Comparison of ENCODE assay signal across 14 cellular contexts in the genomic region with DNA sequence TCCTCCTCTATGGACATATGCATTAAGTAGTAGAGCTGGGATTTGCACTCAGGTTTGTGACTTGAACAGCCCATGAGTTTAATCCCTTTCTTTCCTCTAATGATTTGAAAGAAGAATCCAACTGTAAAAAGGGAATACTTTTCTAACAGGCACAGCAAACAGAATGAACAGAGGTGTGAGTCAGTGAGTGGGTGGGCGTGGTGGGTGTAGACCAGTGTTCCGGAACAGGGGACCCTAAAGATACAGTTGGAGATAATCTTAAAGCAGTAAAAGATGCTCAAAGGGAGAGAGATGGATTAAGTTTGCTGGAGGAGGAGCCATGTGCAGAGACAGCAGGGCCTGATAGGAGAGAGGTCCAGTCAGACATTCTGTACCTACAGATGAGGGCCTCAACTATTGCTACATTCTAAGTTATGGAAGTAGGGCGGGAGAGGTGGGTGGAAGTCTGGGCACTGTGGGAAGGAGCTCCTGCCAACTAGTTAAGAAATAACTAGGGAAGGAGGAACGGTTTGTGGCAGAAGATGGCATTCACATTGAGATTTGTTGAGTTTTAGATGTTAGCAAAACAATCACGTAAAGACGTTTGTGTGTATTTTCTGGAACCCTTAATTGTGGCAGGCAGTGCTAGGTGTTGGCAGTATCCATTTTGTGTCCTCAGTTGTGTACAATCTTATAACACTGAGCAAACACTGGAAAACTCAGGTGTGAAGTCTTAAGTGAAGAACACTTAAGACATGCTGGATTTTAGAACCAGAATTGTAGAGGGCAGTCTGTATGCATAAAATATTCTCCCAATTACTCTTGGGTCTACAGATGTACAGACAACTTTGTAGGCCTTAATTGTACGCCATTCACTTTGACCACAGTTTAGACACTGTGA.
DNase-seq lines count a peak whose midpoint lies in the region; ATAC-seq, FAIRE-seq and TF ChIP-seq lines count a peak whose summit lies in the region.
"Had no signal": no experiment of that assay in that cellular context is flagged by ENCODE, and none has a peak within 500 bp of the region (broad histone marks: within the 10 kb centered on the region; RNA-seq: fewer than 3 reads in every experiment).

No MANE protein-coding gene starts in this region.

- H3K27ac ChIP-seq in WERI-Rb-1 = peak overlapping the region; percentile 45
- H3K27ac ChIP-seq in lung (ENCODE audit: low read depth in 1 of 2, low read length in 1 of 2) = no peak overlapping the region
- H3K27ac ChIP-seq: BLaER1 had no signal

- H3K27me3 ChIP-seq in WERI-Rb-1 (ENCODE audit: insufficient read depth, low read depth, severe bottlenecking) (no peaks in the 10 kb centered on the region), lung (ENCODE audit: control insufficient read depth, insufficient read depth) (no peaks in the 10 kb centered on the region)
- H3K27me3 ChIP-seq: BLaER1 had no signal

- H3K36me3 ChIP-seq in WERI-Rb-1 (no peaks in the 10 kb centered on the region), lung (ENCODE audit: control insufficient read depth in 2 of 2, insufficient read depth in 2 of 2, low read length in 2 of 2) (no peaks in the 10 kb centered on the region)
- H3K36me3 ChIP-seq: BLaER1 had no signal

- FAIRE-seq in D721Med (lab: Jason Lieb, UNC) = peak; percentile 63
- no peak for FAIRE-seq in HTR-8/SVneo (lab: Jason Lieb, UNC)

- no peak overlapping the region for H3K4me3 ChIP-seq in WERI-Rb-1 (ENCODE audit: low read depth, low read length)
- no peak overlapping the region for H3K4me3 ChIP-seq in lung
- H3K4me3 ChIP-seq: BLaER1 had no signal

- peak; percentile 43 for ATAC-seq in lung (ENCODE audit: insufficient read depth, low FRiP score)
- no peak for ATAC-seq in HG03095 (IDR thresholded peaks at IDR 0.05; ENCODE audit: unreplicated experiment)

- WGBS in lung, 2 donors = 63 to 68% methylated on average over 7 of the region's 7 CpGs

- TF ChIP-seq CTCF in D721Med (IDR thresholded peaks at IDR 0.05; ENCODE audit: insufficient read depth, missing control alignments) = no peak
- TF ChIP-seq CTCF in WERI-Rb-1 (IDR thresholded peaks at IDR 0.05; ENCODE audit: low read depth, low read length) = no peak
- TF ChIP-seq CTCF in lung (IDR thresholded peaks at IDR 0.05; ENCODE audit: control extremely low read depth, extremely low read depth) = no peak

- H3K4me1 ChIP-seq in lung (ENCODE audit: control insufficient read depth in 2 of 2, insufficient read depth in 2 of 2, low read length in 2 of 2) = no peaks in the 10 kb centered on the region
- H3K4me1 ChIP-seq: Caco-2 had no signal

- H3K9me3 ChIP-seq in WERI-Rb-1 (ENCODE audit: severe bottlenecking) = no peaks in the 10 kb centered on the region
- no peaks in the 10 kb centered on the region for H3K9me3 ChIP-seq in lung (ENCODE audit: control insufficient read depth in 2 of 2, insufficient read depth in 1 of 2, low read length in 1 of 2)
- H3K9me3 ChIP-seq: BLaER1, Caco-2 had no signal

- DNase-seq in D721Med (ENCODE audit: insufficient read length, low spot score) (no peak), WERI-Rb-1 (peak; percentile 28), lung (ENCODE audit: low spot score) (no peak), renal cortical epithelial cell (ENCODE audit: low read depth) (peak; percentile 48), HTR-8/SVneo (ENCODE audit: insufficient read length, low spot score) (no peak), foreskin melanocyte (no peak)
- DNase-seq: 8988T; AML-193; Caco-2; CD8-positive, alpha-beta memory T cell; DMS53; HCEC 1CT had no signal

Comparison
In these comparisons a context has a peak if more than half of its experiments do, and no peak if none do; other contexts are left out.
1. DNase-seq: peak in WERI-Rb-1 (single experiment) and renal cortical epithelial cell (single experiment); none in D721Med (single experiment), lung (single experiment), HTR-8/SVneo (single experiment) and foreskin melanocyte (single experiment).